Comparison of ENCODE assay signal across 1 cellular context in genomic region chr15:95556225-95556624, GRCh38.
TF ChIP-seq lines count a peak whose summit lies in the region.

No MANE protein-coding gene starts in this region.

TF ChIP-seq in HCT116, 20 proteins besides CTCF, POLR2A, EP300 and RAD21 (continued from another document):
- TF ChIP-seq EZH2phosphoT487 (IDR thresholded peaks at IDR 0.05; ENCODE audit: borderline replicate concordance), result no peak
TF ChIP-seq in HCT116: peak in this region for 1.
